ENCODE assay signal across 18 cellular contexts in genomic region chr12:53428741-53429140, GRCh38. TPM values are rescaled to one million over a fixed set of nuclear protein-coding genes. Genes with fewer than 3 reads are reported as not detected.
DNase-seq lines count a peak whose midpoint lies in the region; ATAC-seq and TF ChIP-seq lines count a peak whose summit lies in the region.
"Had no signal": no experiment of that assay in that cellular context is flagged by ENCODE, and none has a peak within 500 bp of the region (broad histone marks: within the 10 kb centered on the region; RNA-seq: fewer than 3 reads in every experiment).

No MANE protein-coding gene starts in this region.

- intact Hi-C loops in HCT116 (cut with micrococcal nuclease) = no loop called here
- intact Hi-C loops in adrenal gland (cut with DNase I) = loop anchor here in 1 of 2 donors (10.0 kb wide), 1 partner anchor 214 kb away; no protein-coding TSS in a partner anchor

- H3K9ac ChIP-seq in HCT116 (ENCODE audit: low read length) = peak overlapping the region; percentile 23
- H3K9ac ChIP-seq in KMS-11 = no peak overlapping the region
- H3K9ac ChIP-seq: GM23248, SK-N-SH had no signal

- no peak; the same call in 1 of the 2 replicates for ATAC-seq in HCT116
- no peak for ATAC-seq in GM18858 (IDR thresholded peaks at IDR 0.05; ENCODE audit: unreplicated experiment)

- H2AFZ ChIP-seq in HCT116 (ENCODE audit: low read depth, low read length, poor library complexity, severe bottlenecking) (no peak overlapping the region), KMS-11 (ENCODE audit: low read depth) (peak overlapping the region; percentile 63; the same call in 1 of the 2 replicates)
- H2AFZ ChIP-seq: GM23248 had no signal

- H3K4me1 ChIP-seq in HCT116 (ENCODE audit: control insufficient read depth in 1 of 2, insufficient read depth in 2 of 2, low read length in 2 of 2) = peaks cover 5 to 20% of the 10 kb centered on the region in 2 experiments
- peaks cover 30% of the 10 kb centered on the region for H3K4me1 ChIP-seq in KMS-11 (ENCODE audit: low read depth, poor library complexity, severe bottlenecking)
- H3K4me1 ChIP-seq in adrenal gland (replicated peaks in 1 of 2) = peaks cover 15 to 40% of the 10 kb centered on the region in 2 donors

- H3K27me3 ChIP-seq in HCT116 (ENCODE audit: insufficient read depth, low read length) (no peaks in the 10 kb centered on the region), KMS-11 (ENCODE audit: insufficient read depth, low read depth) (no peaks in the 10 kb centered on the region; the same call in 1 of the 2 replicates), adrenal gland (no peaks in the 10 kb centered on the region)

- TF ChIP-seq RAD21 in HCT116 (IDR thresholded peaks at IDR 0.05; ENCODE audit: low read depth) = no peak

- H3K79me2 ChIP-seq in HCT116 (ENCODE audit: insufficient read depth, low read length) (no peaks in the 10 kb centered on the region), KMS-11 (ENCODE audit: insufficient read depth, low read depth) (no peaks in the 10 kb centered on the region)

- TF ChIP-seq POLR2A in HCT116 (IDR thresholded peaks at IDR 0.05; ENCODE audit: borderline replicate concordance, extremely low read depth, insufficient read depth, insufficient read length) (no peak), adrenal gland (IDR thresholded peaks at IDR 0.05) (no peak)

- 49 to 64% (median 54%) methylated on average over 7 of the region's 7 CpGs for WGBS in adrenal gland, 4 donors

- RAD21 ChIA-PET in HCT116 (lab: Charles Lee; ENCODE audit: low non-redundant PET in 1 of 2, low total read pairs in 2 of 2, uncharacterized antibody in 2 of 2, unreplicated experiment in 2 of 2) = no interaction called here

- no TSS peak for BruUV-seq in HCT116 (replicated peaks; lab: Mats Ljungman, UMichigan)

- H3K9me3 ChIP-seq in HCT116 (ENCODE audit: control insufficient read depth in 1 of 2, insufficient read depth in 1 of 2, low read depth in 1 of 2, low read length in 2 of 2) (no peaks in the 10 kb centered on the region), adrenal gland (replicated peaks in 1 of 3) (no peaks in the 10 kb centered on the region)
- H3K9me3 ChIP-seq: SK-N-SH had no signal

- POLR2A ChIA-PET in HCT116 (lab: Charles Lee) = interaction anchor here (1.0 to 1.5 kb wide), 2 partner anchors 12 to 76 kb away, joined by 3 to 13 read pairs; partner anchors contain the start of gene PRR13

- H3K4me3 ChIP-seq in HCT116 (replicated peaks in 1 of 2; ENCODE audit: low read depth in 1 of 2, low read length in 2 of 2) (no peak overlapping the region), KMS-11 (IDR thresholded peaks at IDR 0.05; ENCODE audit: insufficient read depth, low read depth, low read length) (no peak overlapping the region), adrenal gland (no peak overlapping the region)
- H3K4me3 ChIP-seq: GM23248 had no signal

- DNase-seq in HCT116 (ENCODE audit: low read depth, low spot score) (no peak), adrenal gland (peak in 4 of 7 donors; percentile 29 to 51 (median 36)), mesenteric fat pad (ENCODE audit: low spot score) (peak; percentile 22), cerebellar nuclear complex (lab: John Stamatoyannopoulos, UW) (no peak), NCI-H510A treated with DMSO at 0.1 percent for 48 hours (lab: John Stamatoyannopoulos, UW) (no peak)
- DNase-seq: Calu3; CD4-positive, alpha-beta memory T cell; DMS79; NCI-H1436; NCI-H2029; NCI-H2171; NCI-H82; SHP77; SK-N-SH had no signal

- H3K9me2 ChIP-seq in HCT116 (ENCODE audit: insufficient read depth) = no peaks in the 10 kb centered on the region
- H3K9me2 ChIP-seq: SK-N-SH had no signal

- no peak overlapping the region for H3K27ac ChIP-seq in HCT116 (ENCODE audit: low read depth, low read length)
- no peak overlapping the region for H3K27ac ChIP-seq in KMS-11
- peak overlapping the region in 2 of 5 donors; percentile 80 to 86 for H3K27ac ChIP-seq in adrenal gland
- H3K27ac ChIP-seq: GM23248 had no signal

- H3K4me2 ChIP-seq in HCT116 (ENCODE audit: low read length) (peak overlapping the region; percentile 50), KMS-11 (peak overlapping the region; percentile 32; the same call in 1 of the 2 replicates)
- H3K4me2 ChIP-seq: SK-N-SH had no signal

- CTCF ChIA-PET in HCT116 (lab: Charles Lee) = interaction anchor here (1.3 to 1.8 kb wide), 2 partner anchors 76 to 107 kb away, joined by 6 to 7 read pairs; partner anchors contain the start of gene AAAS

- TF ChIP-seq CTCF in HCT116 (IDR thresholded peaks at IDR 0.05 in 2 of 3, conservative IDR thresholded peaks at IDR 0.05 in 1 of 3; ENCODE audit: borderline replicate concordance in 1 of 3, insufficient read depth in 1 of 3, low read depth in 2 of 3, low read length in 2 of 3) (no peak), KMS-11 (conservative IDR thresholded peaks at IDR 0.05; ENCODE audit: low read depth, low read length) (no peak), adrenal gland (IDR thresholded peaks at IDR 0.05) (no peak)

- H4K20me1 ChIP-seq in HCT116 (ENCODE audit: insufficient read depth) (no peaks in the 10 kb centered on the region), KMS-11 (ENCODE audit: insufficient read depth) (no peaks in the 10 kb centered on the region)

- H3K36me3 ChIP-seq in HCT116 (ENCODE audit: control insufficient read depth in 1 of 2, insufficient read depth in 2 of 2, low read length in 2 of 2) (no peaks in the 10 kb centered on the region), KMS-11 (ENCODE audit: insufficient read depth) (no peaks in the 10 kb centered on the region), adrenal gland (replicated peaks in 1 of 2) (peaks cover 0 to 7% of the 10 kb centered on the region in 2 donors)

TF ChIP-seq in HCT116, 20 proteins besides CTCF, POLR2A, EP300 and RAD21:
- TF ChIP-seq MAX (IDR thresholded peaks at IDR 0.05) (no peak), SRF (IDR thresholded peaks at IDR 0.05; ENCODE audit: low read depth) (no peak), TCF7L2 (IDR thresholded peaks at IDR 0.05; ENCODE audit: borderline replicate concordance, extremely low read depth, insufficient read depth, insufficient read length) (no peak), ZBTB33 (IDR thresholded peaks at IDR 0.05; ENCODE audit: extremely low read depth, insufficient replicate concordance, low read length) (no peak), ZNF274 (IDR thresholded peaks at IDR 0.05; ENCODE audit: low read depth, low read length) (no peak)
TF ChIP-seq in HCT116: peak in this region for 0.

RNA-seq across cellular contexts. Expression of gene AMHR2, which starts 5.1 kb away (rescaled TPM):
- total RNA-seq in HCT116 (2021; ENCODE audit: unreplicated experiment) (not detected), adrenal gland (100 to 1,000 TPM in 1 of 8 donors, 10 to 100 TPM in 7; 26.7 to 104 (median 74.2) TPM), mesenteric fat pad (not detected)
- polyA plus RNA-seq in HCT116 (2012) = 0.05 TPM in 1 of 2 replicates, not detected in the other
- 10 to 100 TPM; 19.8 to 41.2 (median 26.6) TPM for polyA plus RNA-seq in adrenal gland
- total RNA-seq: Calu3; CD4-positive, alpha-beta memory T cell; GM23248 had no signal
- polyA plus RNA-seq: BJ; CD4-positive, alpha-beta memory T cell; GM23248 had no signal

RNA-seq across cellular contexts. Expression of gene PRR13, which starts 12.8 kb away (rescaled TPM):
- total RNA-seq in HCT116 (2021; ENCODE audit: unreplicated experiment) (216 TPM), adrenal gland (100 to 1,000 TPM in 6 of 8 donors, 10 to 100 TPM in 2; 68.2 to 233 (median 154) TPM), mesenteric fat pad (119 TPM)
- polyA plus RNA-seq in HCT116 (2012) = 262 and 298 TPM in 2 replicates
- 100 to 1,000 TPM; 127 to 407 (median 130) TPM for polyA plus RNA-seq in adrenal gland

RNA-seq across cellular contexts. Expression of gene PCBP2, which starts 23.2 kb away (rescaled TPM):
- total RNA-seq in HCT116 (2021; ENCODE audit: unreplicated experiment) (856 TPM), adrenal gland (1,000 to 10,000 TPM in 2 of 8 donors, 100 to 1,000 TPM in 6; 300 to 1,158 (median 628) TPM), mesenteric fat pad (722 TPM)
- polyA plus RNA-seq in HCT116 (2012) = 944 and 957 TPM in 2 replicates
- 100 to 1,000 TPM; 521 to 757 (median 545) TPM for polyA plus RNA-seq in adrenal gland

RNA-seq across cellular contexts. Expression of gene SP1, which starts 48.8 kb away (rescaled TPM):
- total RNA-seq in HCT116 (2021; ENCODE audit: unreplicated experiment) (96.8 TPM), adrenal gland (10 to 100 TPM; 34.9 to 90.0 (median 61.7) TPM), mesenteric fat pad (60.5 TPM)
- polyA plus RNA-seq in HCT116 (2012) = 46.2 and 50.1 TPM in 2 replicates
- polyA plus RNA-seq in adrenal gland = 10 to 100 TPM; 16.3 to 48.8 (median 18.3) TPM

Comparison
In these comparisons a context has a peak if more than half of its experiments do, and no peak if none do; other contexts are left out.
1. DNase-seq: peak in adrenal gland (4 of 7) and mesenteric fat pad (single experiment); none in HCT116 (single experiment), cerebellar nuclear complex (0 of 2) and NCI-H510A treated with DMSO at 0.1 percent for 48 hours (single experiment).
2. RNA of gene AMHR2, which starts 5.1 kb away (total RNA-seq): 26.7 to 104 TPM in adrenal gland; not detected in HCT116 (single experiment) and not detected in mesenteric fat pad (single experiment); every median in the first group is over 10 times any median in the second.